In genomic region chr22:30225220-30225922, GRCh38 we compare ENCODE assay signal across 1 cellular context.
TF ChIP-seq lines count a peak whose summit lies in the region.

No MANE protein-coding gene starts in this region.

TF ChIP-seq in K562, 482 proteins besides CTCF, POLR2A, EP300 and RAD21:
- TF ChIP-seq, protein P1, sequence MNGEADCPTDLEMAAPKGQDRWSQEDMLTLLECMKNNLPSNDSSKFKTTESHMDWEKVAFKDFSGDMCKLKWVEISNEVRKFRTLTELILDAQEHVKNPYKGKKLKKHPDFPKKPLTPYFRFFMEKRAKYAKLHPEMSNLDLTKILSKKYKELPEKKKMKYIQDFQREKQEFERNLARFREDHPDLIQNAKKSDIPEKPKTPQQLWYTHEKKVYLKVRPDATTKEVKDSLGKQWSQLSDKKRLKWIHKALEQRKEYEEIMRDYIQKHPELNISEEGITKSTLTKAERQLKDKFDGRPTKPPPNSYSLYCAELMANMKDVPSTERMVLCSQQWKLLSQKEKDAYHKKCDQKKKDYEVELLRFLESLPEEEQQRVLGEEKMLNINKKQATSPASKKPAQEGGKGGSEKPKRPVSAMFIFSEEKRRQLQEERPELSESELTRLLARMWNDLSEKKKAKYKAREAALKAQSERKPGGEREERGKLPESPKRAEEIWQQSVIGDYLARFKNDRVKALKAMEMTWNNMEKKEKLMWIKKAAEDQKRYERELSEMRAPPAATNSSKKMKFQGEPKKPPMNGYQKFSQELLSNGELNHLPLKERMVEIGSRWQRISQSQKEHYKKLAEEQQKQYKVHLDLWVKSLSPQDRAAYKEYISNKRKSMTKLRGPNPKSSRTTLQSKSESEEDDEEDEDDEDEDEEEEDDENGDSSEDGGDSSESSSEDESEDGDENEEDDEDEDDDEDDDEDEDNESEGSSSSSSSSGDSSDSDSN (IDR thresholded peaks at IDR 0.05; ENCODE audit: borderline replicate concordance in 1 of 2, low read depth in 2 of 2, low read length in 2 of 2), result no peak
- TF ChIP-seq NRF1 (conservative IDR thresholded peaks at IDR 0.05 in 1 of 2, IDR thresholded peaks at IDR 0.05 in 1 of 2) (no peak), XRCC3 (IDR thresholded peaks at IDR 0.05) (no peak), PREB (CRISPR knock-in tag; IDR thresholded peaks at IDR 0.05) (no peak), NR1H2 (CRISPR knock-in tag; IDR thresholded peaks at IDR 0.05) (no peak), BCOR (IDR thresholded peaks at IDR 0.05) (0 out of 2 replicates have a peak, but pooled peaks have one; percentile 24)
- TF ChIP-seq, protein P2, sequence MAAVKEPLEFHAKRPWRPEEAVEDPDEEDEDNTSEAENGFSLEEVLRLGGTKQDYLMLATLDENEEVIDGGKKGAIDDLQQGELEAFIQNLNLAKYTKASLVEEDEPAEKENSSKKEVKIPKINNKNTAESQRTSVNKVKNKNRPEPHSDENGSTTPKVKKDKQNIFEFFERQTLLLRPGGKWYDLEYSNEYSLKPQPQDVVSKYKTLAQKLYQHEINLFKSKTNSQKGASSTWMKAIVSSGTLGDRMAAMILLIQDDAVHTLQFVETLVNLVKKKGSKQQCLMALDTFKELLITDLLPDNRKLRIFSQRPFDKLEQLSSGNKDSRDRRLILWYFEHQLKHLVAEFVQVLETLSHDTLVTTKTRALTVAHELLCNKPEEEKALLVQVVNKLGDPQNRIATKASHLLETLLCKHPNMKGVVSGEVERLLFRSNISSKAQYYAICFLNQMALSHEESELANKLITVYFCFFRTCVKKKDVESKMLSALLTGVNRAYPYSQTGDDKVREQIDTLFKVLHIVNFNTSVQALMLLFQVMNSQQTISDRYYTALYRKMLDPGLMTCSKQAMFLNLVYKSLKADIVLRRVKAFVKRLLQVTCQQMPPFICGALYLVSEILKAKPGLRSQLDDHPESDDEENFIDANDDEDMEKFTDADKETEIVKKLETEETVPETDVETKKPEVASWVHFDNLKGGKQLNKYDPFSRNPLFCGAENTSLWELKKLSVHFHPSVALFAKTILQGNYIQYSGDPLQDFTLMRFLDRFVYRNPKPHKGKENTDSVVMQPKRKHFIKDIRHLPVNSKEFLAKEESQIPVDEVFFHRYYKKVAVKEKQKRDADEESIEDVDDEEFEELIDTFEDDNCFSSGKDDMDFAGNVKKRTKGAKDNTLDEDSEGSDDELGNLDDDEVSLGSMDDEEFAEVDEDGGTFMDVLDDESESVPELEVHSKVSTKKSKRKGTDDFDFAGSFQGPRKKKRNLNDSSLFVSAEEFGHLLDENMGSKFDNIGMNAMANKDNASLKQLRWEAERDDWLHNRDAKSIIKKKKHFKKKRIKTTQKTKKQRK (IDR thresholded peaks at IDR 0.05; ENCODE audit: borderline replicate concordance, low read depth, low read length), result no peak
